Comparison of ENCODE assay signal across 11 cellular contexts in the genomic region with DNA sequence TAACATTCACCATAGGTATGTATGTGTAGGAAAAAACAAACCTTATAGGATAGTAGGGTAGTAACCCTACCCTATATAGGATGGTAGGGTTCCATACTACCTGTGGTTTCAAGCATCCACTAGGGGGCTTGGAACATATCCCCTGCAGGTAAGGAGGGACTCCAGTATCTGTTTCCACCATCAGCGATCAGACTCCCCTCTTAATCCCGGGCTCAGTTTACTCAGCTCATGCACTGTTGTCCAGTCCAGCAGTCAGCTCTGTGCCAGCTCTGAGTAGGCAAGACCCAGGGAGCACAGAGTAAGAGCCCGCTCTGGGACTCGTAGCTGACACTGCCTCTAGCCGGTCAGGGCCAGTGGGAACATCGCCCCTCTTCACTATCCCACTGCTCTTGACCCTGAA.
DNase-seq lines count a peak whose midpoint lies in the region; ATAC-seq and TF ChIP-seq lines count a peak whose summit lies in the region.
"Had no signal": no experiment of that assay in that cellular context is flagged by ENCODE, and none has a peak within 500 bp of the region (broad histone marks: within the 10 kb centered on the region; RNA-seq: fewer than 3 reads in every experiment).

No MANE protein-coding gene starts in this region.

- no peaks in the 10 kb centered on the region for H3K9me2 ChIP-seq in OCI-LY1 (ENCODE audit: low read depth, low read length)

- H3K9me3 ChIP-seq in CD8-positive, alpha-beta T cell (ENCODE audit: low read length), result no peaks in the 10 kb centered on the region
- H3K9me3 ChIP-seq in OCI-LY1 (ENCODE audit: low read length), result no peaks in the 10 kb centered on the region

- H3K27me3 ChIP-seq in CD8-positive, alpha-beta T cell (ENCODE audit: insufficient read depth, low read length), result no peaks in the 10 kb centered on the region
- no peaks in the 10 kb centered on the region for H3K27me3 ChIP-seq in OCI-LY1 (ENCODE audit: insufficient read depth, low read length)
- no peaks in the 10 kb centered on the region for H3K27me3 ChIP-seq in kidney epithelial cell (ENCODE audit: control insufficient read depth, insufficient read depth, low read length)

- H3K4me1 ChIP-seq in CD8-positive, alpha-beta T cell (ENCODE audit: insufficient read depth, low read length), result no peaks in the 10 kb centered on the region
- H3K4me1 ChIP-seq in OCI-LY1 (ENCODE audit: insufficient read depth, low read length, severe bottlenecking), result peaks cover 49% of the 10 kb centered on the region

- no peak for ATAC-seq in CD8-positive, alpha-beta T cell
- ATAC-seq in GM18502 (IDR thresholded peaks at IDR 0.05; ENCODE audit: poor library complexity, unreplicated experiment) (peak; percentile 59), GM21367 (IDR thresholded peaks at IDR 0.05; ENCODE audit: unreplicated experiment) (no peak), HG02870 (IDR thresholded peaks at IDR 0.05; ENCODE audit: unreplicated experiment) (no peak), HG03457 (IDR thresholded peaks at IDR 0.05; ENCODE audit: unreplicated experiment) (no peak)

- no peaks in the 10 kb centered on the region; the same call in 1 of the 2 replicates for H3F3A ChIP-seq in OCI-LY1 (ENCODE audit: insufficient read depth, low read length)

- peak in 1 of 7 experiments; percentile 47 for DNase-seq in CD8-positive, alpha-beta T cell
- DNase-seq in kidney epithelial cell (ENCODE audit: low read depth), result no peak
- no peak for DNase-seq in NCI-H1048 (lab: John Stamatoyannopoulos, UW)
- DNase-seq: activated naive CD8-positive, alpha-beta T cell treated with anti-CD3 and anti-CD28 coated beads, Interleukin-2, amount 10 ng/mL, durations not matched to agents 7 days and 5 days; SHP77 had no signal

- POLR2A ChIA-PET in CD8-positive, alpha-beta T cell (lab: Charles Lee), result no interaction called here

- no peaks in the 10 kb centered on the region for H3K4me1 Mint-ChIP-seq in CD8-positive, alpha-beta T cell (ENCODE audit: low read depth)
- H3K4me1 Mint-ChIP-seq: activated naive CD8-positive, alpha-beta T cell treated with anti-CD3 and anti-CD28 coated beads, Interleukin-2, amount 10 ng/mL, durations not matched to agents 7 days and 5 days had no signal

- H3K4me3 Mint-ChIP-seq in CD8-positive, alpha-beta T cell, result no peak overlapping the region
- H3K4me3 Mint-ChIP-seq: activated naive CD8-positive, alpha-beta T cell treated with anti-CD3 and anti-CD28 coated beads, Interleukin-2, amount 10 ng/mL, durations not matched to agents 7 days and 5 days; stimulated activated naive CD8-positive, alpha-beta T cell treated with anti-CD3 and anti-CD28 coated beads, Interleukin-15, Interleukin-2, amounts not matched to agents 100 ng/mL and 50 ng/mL, for 24 hours had no signal

- no peaks in the 10 kb centered on the region for H3K36me3 Mint-ChIP-seq in CD8-positive, alpha-beta T cell
- H3K36me3 Mint-ChIP-seq: activated naive CD8-positive, alpha-beta T cell treated with anti-CD3 and anti-CD28 coated beads, Interleukin-2, amount 10 ng/mL, durations not matched to agents 7 days and 5 days had no signal

- H4K20me1 ChIP-seq in OCI-LY1 (ENCODE audit: insufficient read depth, low read length), result no peaks in the 10 kb centered on the region

- no peaks in the 10 kb centered on the region for H3K27me3 Mint-ChIP-seq in CD8-positive, alpha-beta T cell (ENCODE audit: low read depth)
- H3K27me3 Mint-ChIP-seq: activated naive CD8-positive, alpha-beta T cell treated with anti-CD3 and anti-CD28 coated beads, Interleukin-2, amount 10 ng/mL, durations not matched to agents 7 days and 5 days; stimulated activated naive CD8-positive, alpha-beta T cell treated with anti-CD3 and anti-CD28 coated beads, Interleukin-15, Interleukin-2, amounts not matched to agents 100 ng/mL and 50 ng/mL, for 24 hours had no signal

- no peak overlapping the region for H3K27ac Mint-ChIP-seq in CD8-positive, alpha-beta T cell
- H3K27ac Mint-ChIP-seq: activated naive CD8-positive, alpha-beta T cell treated with anti-CD3 and anti-CD28 coated beads, Interleukin-2, amount 10 ng/mL, durations not matched to agents 7 days and 5 days had no signal

- H3K79me2 ChIP-seq in OCI-LY1 (ENCODE audit: insufficient read depth, low read length), result no peaks in the 10 kb centered on the region

- CTCF ChIA-PET in CD8-positive, alpha-beta T cell (lab: Charles Lee), result interaction anchor here (1.0 to 1.1 kb wide), 2 partner anchors 17 to 28 kb away, joined by 3 read pairs; no protein-coding TSS in a partner anchor

- H3K27ac ChIP-seq in CD8-positive, alpha-beta T cell (ENCODE audit: low read depth, low read length), result no peak overlapping the region
- peak overlapping the region; percentile 65 for H3K27ac ChIP-seq in OCI-LY1 (ENCODE audit: low read depth, low read length, poor library complexity, severe bottlenecking)

- no peaks in the 10 kb centered on the region for H3K36me3 ChIP-seq in CD8-positive, alpha-beta T cell (ENCODE audit: insufficient read depth, low read length)
- no peaks in the 10 kb centered on the region for H3K36me3 ChIP-seq in OCI-LY1 (ENCODE audit: insufficient read depth, low read length)
- no peaks in the 10 kb centered on the region for H3K36me3 ChIP-seq in kidney epithelial cell (ENCODE audit: control insufficient read depth, insufficient read depth, low read length)

- no peak overlapping the region for H3K4me2 ChIP-seq in OCI-LY1 (ENCODE audit: low read length)

- H2AFZ ChIP-seq in OCI-LY1 (ENCODE audit: low read length), result no peak overlapping the region

- H3K9me3 Mint-ChIP-seq in CD8-positive, alpha-beta T cell, result peaks cover 1% of the 10 kb centered on the region
- H3K9me3 Mint-ChIP-seq: activated naive CD8-positive, alpha-beta T cell treated with anti-CD3 and anti-CD28 coated beads, Interleukin-2, amount 10 ng/mL, durations not matched to agents 7 days and 5 days; stimulated activated naive CD8-positive, alpha-beta T cell treated with anti-CD3 and anti-CD28 coated beads, Interleukin-15, Interleukin-2, amounts not matched to agents 100 ng/mL and 50 ng/mL, for 24 hours had no signal

- no peak overlapping the region for H3K9ac ChIP-seq in OCI-LY1 (ENCODE audit: low read length)

- intact Hi-C loops in CD8-positive, alpha-beta T cell (cut with DNase I, micrococcal nuclease), result no loop called here

- TF ChIP-seq CTCF in CD8-positive, alpha-beta T cell (IDR thresholded peaks at IDR 0.05), result peak; percentile 16
- peak; percentile 70 for TF ChIP-seq CTCF in OCI-LY1 (IDR thresholded peaks at IDR 0.05; ENCODE audit: low read length)
- peak; percentile 36 for TF ChIP-seq CTCF in kidney epithelial cell (IDR thresholded peaks at IDR 0.05; ENCODE audit: insufficient read depth, low read length, poor library complexity, severe bottlenecking)

- H3K4me3 ChIP-seq in CD8-positive, alpha-beta T cell (ENCODE audit: low read depth, low read length), result no peak overlapping the region
- H3K4me3 ChIP-seq in OCI-LY1 (ENCODE audit: low read depth, low read length, poor library complexity, severe bottlenecking), result no peak overlapping the region
- no peak overlapping the region for H3K4me3 ChIP-seq in kidney epithelial cell (ENCODE audit: low read depth, low read length)

Comparison
In these comparisons a context has a peak if more than half of its experiments do, and no peak if none do; other contexts are left out.
1. CTCF ChIP-seq: peak in every context shown above with its lines; median percentile 70 in OCI-LY1; 36 in kidney epithelial cell; 16 in CD8-positive, alpha-beta T cell.